ENCODE assay signal across 9 cellular contexts in the genomic region with DNA sequence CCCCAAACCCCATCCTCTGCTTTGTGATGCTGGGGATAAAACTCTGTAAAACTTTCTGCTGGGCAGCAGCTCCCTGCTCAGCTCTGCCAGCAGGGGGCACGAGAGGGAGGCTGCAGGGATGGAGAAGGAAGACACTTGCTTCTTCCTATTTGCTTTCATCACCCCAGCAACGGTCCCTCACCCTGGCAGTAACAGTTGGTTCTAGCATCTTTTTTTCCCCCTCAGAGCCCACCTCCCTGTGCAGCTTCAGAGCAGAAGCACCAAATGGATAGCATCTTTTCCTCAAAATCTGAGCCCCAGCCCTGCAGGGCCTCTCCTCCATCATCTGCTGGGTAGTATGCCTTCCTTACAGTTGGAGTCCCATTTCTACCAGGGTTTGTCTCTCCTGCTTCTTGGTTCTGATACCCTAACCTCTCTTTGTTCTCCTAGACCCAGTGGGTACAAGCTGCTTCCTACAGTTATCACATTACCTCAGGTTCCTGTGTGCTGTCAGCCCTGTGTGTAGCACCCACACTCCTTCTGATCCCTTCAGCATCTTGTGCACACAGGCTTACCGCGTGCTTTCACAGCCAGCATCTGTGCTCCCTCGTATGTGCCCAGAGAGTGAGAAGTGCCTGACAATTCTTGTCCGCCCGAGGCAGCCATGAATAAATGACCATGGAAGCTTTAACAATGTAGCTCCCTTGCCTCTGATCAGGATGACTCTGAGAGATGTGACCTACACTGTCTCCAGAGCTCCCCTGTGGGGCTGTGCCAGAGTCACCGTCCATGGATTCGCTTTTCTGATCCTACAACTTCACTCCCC. TPM values are rescaled to one million over a fixed set of nuclear protein-coding genes. Genes with fewer than 3 reads are reported as not detected.
DNase-seq lines count a peak whose midpoint lies in the region; ATAC-seq, FAIRE-seq and TF ChIP-seq lines count a peak whose summit lies in the region.
"Had no signal": no experiment of that assay in that cellular context is flagged by ENCODE, and none has a peak within 500 bp of the region (broad histone marks: within the 10 kb centered on the region; RNA-seq: fewer than 3 reads in every experiment).

No MANE protein-coding gene starts in this region.

- peaks cover 28% of the 10 kb centered on the region for H3K36me3 Mint-ChIP-seq in GM23338 (ENCODE audit: low read depth)

- H3K79me2 ChIP-seq in GM23338 (replicated peaks; ENCODE audit: insufficient read depth) (no peaks in the 10 kb centered on the region; the same call in 1 of the 2 replicates), hepatocyte (peaks cover 7% of the 10 kb centered on the region)

- TF ChIP-seq CTCF in GM23338 (conservative IDR thresholded peaks at IDR 0.05; ENCODE audit: low read depth in 2 of 2): peak; percentile 96 to 97
- TF ChIP-seq CTCF in ascending aorta (IDR thresholded peaks at IDR 0.05): peak; percentile 47 to 65 (median 50)
- TF ChIP-seq CTCF in hepatocyte (IDR thresholded peaks at IDR 0.05; ENCODE audit: poor library complexity): peak; percentile 94

- H3K4me2 ChIP-seq in GM23338: no peak overlapping the region
- no peak overlapping the region for H3K4me2 ChIP-seq in hepatocyte

- H3K4me3 ChIP-seq in GM23338 (no peak overlapping the region), ascending aorta (no peak overlapping the region), hepatocyte (no peak overlapping the region)

- no peak overlapping the region; the same call in 1 of the 2 replicates for H3K27ac Mint-ChIP-seq in GM23338

- 55% methylated on average over 9 of the region's 9 CpGs for WGBS in hepatocyte (ENCODE audit: low lambda C conversion rate, missing lambda C conversion rate)

- H3K27ac ChIP-seq in GM23338 (ENCODE audit: low read depth) (no peak overlapping the region), ascending aorta (no peak overlapping the region), hepatocyte (peak overlapping the region; percentile 57)

- no peaks in the 10 kb centered on the region for H3K9me2 ChIP-seq in GM23338 (ENCODE audit: insufficient read depth)
- no peaks in the 10 kb centered on the region for H3K9me2 ChIP-seq in hepatocyte (replicated peaks; ENCODE audit: insufficient read depth)

- 0 out of 2 replicates have a peak, but pooled peaks cover 2% of the 10 kb centered on the region for H4K20me1 ChIP-seq in GM23338 (replicated peaks; ENCODE audit: insufficient read depth)
- H4K20me1 ChIP-seq in hepatocyte (ENCODE audit: insufficient read depth, poor library complexity, severe bottlenecking): no peaks in the 10 kb centered on the region

- H2AFZ ChIP-seq in GM23338: no peak overlapping the region
- no peak overlapping the region for H2AFZ ChIP-seq in hepatocyte

- peak; percentile 73 for FAIRE-seq in TTC549 (lab: Jason Lieb, UNC)

- H3K27me3 ChIP-seq in GM23338 (ENCODE audit: insufficient read depth): no peaks in the 10 kb centered on the region
- H3K27me3 ChIP-seq in ascending aorta: no peaks in the 10 kb centered on the region
- H3K27me3 ChIP-seq in hepatocyte: no peaks in the 10 kb centered on the region

- ATAC-seq in GM23338 (peak; percentile 93), GM21825 (IDR thresholded peaks at IDR 0.05; ENCODE audit: unreplicated experiment) (no peak)

- H3K4me1 Mint-ChIP-seq in GM23338: no peaks in the 10 kb centered on the region

- no peaks in the 10 kb centered on the region for H3K4me1 ChIP-seq in GM23338 (ENCODE audit: insufficient read depth)
- no peaks in the 10 kb centered on the region for H3K4me1 ChIP-seq in ascending aorta
- peaks cover 38% of the 10 kb centered on the region for H3K4me1 ChIP-seq in hepatocyte (ENCODE audit: insufficient read depth)

- DNase-seq in DMS53 (lab: John Stamatoyannopoulos, UW) (peak; percentile 90), GM23338 (ENCODE audit: low spot score) (peak; percentile 87), NCI-H146 (lab: John Stamatoyannopoulos, UW) (peak; percentile 74), ascending aorta (ENCODE audit: low spot score in 2 of 2) (peak in 1 of 2 donors; percentile 73), hepatocyte (ENCODE audit: low spot score) (peak; percentile 87)
- DNase-seq in stimulated activated CD4-positive, alpha-beta T cell treated with anti-CD3 and anti-CD28 coated beads, Interleukin-12 subunit alpha, Interleukin-12 subunit beta, amount 100 ng/mL, for 24 hours (ENCODE audit: low read depth in 2 of 2): peak; percentile 70 to 81

- H3K36me3 ChIP-seq in GM23338 (ENCODE audit: insufficient read depth): peaks cover 25% of the 10 kb centered on the region
- no peaks in the 10 kb centered on the region for H3K36me3 ChIP-seq in ascending aorta
- H3K36me3 ChIP-seq in hepatocyte (replicated peaks; ENCODE audit: insufficient read depth, low read depth): no peaks in the 10 kb centered on the region

- intact Hi-C loops in ascending aorta (cut with DNase I): no loop called here

- H3F3A ChIP-seq in GM23338 (replicated peaks; ENCODE audit: low read depth): no peaks in the 10 kb centered on the region

- no peaks in the 10 kb centered on the region for H3K27me3 Mint-ChIP-seq in GM23338 (ENCODE audit: insufficient read depth, low read depth, poor library complexity)

- H3K9me3 Mint-ChIP-seq in GM23338: no peaks in the 10 kb centered on the region

- H3K4me3 Mint-ChIP-seq in GM23338: no peak overlapping the region

- H3K9me3 ChIP-seq in ascending aorta (no peaks in the 10 kb centered on the region), hepatocyte (ENCODE audit: low read depth) (no peaks in the 10 kb centered on the region)

TF ChIP-seq in GM23338, 12 proteins besides CTCF, POLR2A, EP300 and RAD21 (continues in another document):
- TF ChIP-seq CREB1 (CRISPR knock-in tag; IDR thresholded peaks at IDR 0.05; ENCODE audit: low read depth) (no peak), EZH2 (IDR thresholded peaks at IDR 0.05; ENCODE audit: low read depth, unreplicated experiment) (no peak)
- TF ChIP-seq, protein P1, sequence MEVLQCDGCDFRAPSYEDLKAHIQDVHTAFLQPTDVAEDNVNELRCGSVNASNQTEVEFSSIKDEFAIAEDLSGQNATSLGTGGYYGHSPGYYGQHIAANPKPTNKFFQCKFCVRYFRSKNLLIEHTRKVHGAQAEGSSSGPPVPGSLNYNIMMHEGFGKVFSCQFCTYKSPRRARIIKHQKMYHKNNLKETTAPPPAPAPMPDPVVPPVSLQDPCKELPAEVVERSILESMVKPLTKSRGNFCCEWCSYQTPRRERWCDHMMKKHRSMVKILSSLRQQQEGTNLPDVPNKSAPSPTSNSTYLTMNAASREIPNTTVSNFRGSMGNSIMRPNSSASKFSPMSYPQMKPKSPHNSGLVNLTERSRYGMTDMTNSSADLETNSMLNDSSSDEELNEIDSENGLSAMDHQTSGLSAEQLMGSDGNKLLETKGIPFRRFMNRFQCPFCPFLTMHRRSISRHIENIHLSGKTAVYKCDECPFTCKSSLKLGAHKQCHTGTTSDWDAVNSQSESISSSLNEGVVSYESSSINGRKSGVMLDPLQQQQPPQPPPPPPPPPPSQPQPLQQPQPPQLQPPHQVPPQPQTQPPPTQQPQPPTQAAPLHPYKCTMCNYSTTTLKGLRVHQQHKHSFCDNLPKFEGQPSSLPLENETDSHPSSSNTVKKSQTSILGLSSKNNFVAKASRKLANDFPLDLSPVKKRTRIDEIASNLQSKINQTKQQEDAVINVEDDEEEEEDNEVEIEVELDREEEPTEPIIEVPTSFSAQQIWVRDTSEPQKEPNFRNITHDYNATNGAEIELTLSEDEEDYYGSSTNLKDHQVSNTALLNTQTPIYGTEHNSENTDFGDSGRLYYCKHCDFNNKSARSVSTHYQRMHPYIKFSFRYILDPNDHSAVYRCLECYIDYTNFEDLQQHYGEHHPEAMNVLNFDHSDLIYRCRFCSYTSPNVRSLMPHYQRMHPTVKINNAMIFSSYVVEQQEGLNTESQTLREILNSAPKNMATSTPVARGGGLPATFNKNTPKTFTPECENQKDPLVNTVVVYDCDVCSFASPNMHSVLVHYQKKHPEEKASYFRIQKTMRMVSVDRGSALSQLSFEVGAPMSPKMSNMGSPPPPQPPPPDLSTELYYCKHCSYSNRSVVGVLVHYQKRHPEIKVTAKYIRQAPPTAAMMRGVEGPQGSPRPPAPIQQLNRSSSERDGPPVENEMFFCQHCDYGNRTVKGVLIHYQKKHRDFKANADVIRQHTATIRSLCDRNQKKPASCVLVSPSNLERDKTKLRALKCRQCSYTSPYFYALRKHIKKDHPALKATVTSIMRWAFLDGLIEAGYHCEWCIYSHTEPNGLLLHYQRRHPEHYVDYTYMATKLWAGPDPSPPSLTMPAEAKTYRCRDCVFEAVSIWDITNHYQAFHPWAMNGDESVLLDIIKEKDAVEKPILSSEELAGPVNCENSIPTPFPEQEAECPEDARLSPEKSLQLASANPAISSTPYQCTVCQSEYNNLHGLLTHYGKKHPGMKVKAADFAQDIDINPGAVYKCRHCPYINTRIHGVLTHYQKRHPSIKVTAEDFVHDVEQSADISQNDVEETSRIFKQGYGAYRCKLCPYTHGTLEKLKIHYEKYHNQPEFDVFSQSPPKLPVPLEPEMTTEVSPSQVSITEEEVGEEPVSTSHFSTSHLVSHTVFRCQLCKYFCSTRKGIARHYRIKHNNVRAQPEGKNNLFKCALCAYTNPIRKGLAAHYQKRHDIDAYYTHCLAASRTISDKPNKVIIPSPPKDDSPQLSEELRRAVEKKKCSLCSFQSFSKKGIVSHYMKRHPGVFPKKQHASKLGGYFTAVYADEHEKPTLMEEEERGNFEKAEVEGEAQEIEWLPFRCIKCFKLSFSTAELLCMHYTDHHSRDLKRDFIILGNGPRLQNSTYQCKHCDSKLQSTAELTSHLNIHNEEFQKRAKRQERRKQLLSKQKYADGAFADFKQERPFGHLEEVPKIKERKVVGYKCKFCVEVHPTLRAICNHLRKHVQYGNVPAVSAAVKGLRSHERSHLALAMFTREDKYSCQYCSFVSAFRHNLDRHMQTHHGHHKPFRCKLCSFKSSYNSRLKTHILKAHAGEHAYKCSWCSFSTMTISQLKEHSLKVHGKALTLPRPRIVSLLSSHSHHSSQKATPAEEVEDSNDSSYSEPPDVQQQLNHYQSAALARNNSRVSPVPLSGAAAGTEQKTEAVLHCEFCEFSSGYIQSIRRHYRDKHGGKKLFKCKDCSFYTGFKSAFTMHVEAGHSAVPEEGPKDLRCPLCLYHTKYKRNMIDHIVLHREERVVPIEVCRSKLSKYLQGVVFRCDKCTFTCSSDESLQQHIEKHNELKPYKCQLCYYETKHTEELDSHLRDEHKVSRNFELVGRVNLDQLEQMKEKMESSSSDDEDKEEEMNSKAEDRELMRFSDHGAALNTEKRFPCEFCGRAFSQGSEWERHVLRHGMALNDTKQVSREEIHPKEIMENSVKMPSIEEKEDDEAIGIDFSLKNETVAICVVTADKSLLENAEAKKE (CRISPR knock-in tag; IDR thresholded peaks at IDR 0.05): no peak

RNA-seq across cellular contexts. Expression of a gene that starts 14.5 kb away (rescaled TPM):
- 15.1 and 16.2 TPM in 2 replicates for total RNA-seq in GM23338 (2014; rRNA removed; shearing (Covaris generic))
- polyA plus RNA-seq in GM23338 (2016; fragmentation: Nextera tagmentation; extraction: Ambion mirVana) (28.6 and 30.2 TPM in 2 replicates), hepatocyte (5.0 and 7.2 TPM in 2 replicates)
- total RNA-seq in ascending aorta (not detected), hepatocyte (4.3 and 8.1 TPM in 2 replicates)

RNA-seq across cellular contexts. Expression of a gene that starts 29.1 kb away (rescaled TPM):
- not detected in 2 replicates for total RNA-seq in GM23338 (2014; rRNA removed; shearing (Covaris generic))
- not detected in 2 replicates for polyA plus RNA-seq in GM23338 (2016; fragmentation: Nextera tagmentation; extraction: Ambion mirVana)
- total RNA-seq in ascending aorta: not detected
- 1.2 and 2.7 TPM in 2 replicates for total RNA-seq in hepatocyte
- 0.79 and 2.3 TPM in 2 replicates for polyA plus RNA-seq in hepatocyte
- total RNA-seq: glomerular endothelial cell had no signal

RNA-seq across cellular contexts. Expression of a gene that starts 34.3 kb away (rescaled TPM):
- total RNA-seq in GM23338 (2014; rRNA removed; shearing (Covaris generic)): 0.19 and 0.73 TPM in 2 replicates
- polyA plus RNA-seq in GM23338 (2016; fragmentation: Nextera tagmentation; extraction: Ambion mirVana) (0.47 and 0.65 TPM in 2 replicates), hepatocyte (1.1 and 1.4 TPM in 2 replicates)
- total RNA-seq in ascending aorta (not detected), hepatocyte (2.3 and 3.1 TPM in 2 replicates)
